ENCODE assay signal across 26 cellular contexts in the genomic region with DNA sequence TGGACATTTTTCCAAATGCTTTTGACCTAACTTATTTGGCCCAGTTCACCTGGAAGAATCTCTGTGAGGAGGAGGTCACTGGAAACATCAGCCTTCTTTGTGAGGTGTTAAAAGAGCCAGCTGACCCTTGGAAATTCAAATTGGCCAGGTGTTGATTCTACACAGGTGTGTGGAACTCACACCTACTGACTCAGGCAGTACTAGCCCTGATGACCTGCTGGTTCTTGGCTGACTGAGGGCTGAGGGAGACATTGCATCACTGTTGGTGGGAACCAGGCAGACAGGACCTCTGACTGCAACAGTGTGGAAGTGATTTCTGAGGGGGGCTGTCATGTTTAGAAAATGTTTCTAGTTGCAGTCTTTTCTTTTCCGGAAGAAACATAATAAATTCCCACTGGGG.
"Had no signal": no experiment of that assay in that cellular context is flagged by ENCODE, and none has a peak within 500 bp of the region (broad histone marks: within the 10 kb centered on the region; RNA-seq: fewer than 3 reads in every experiment).

No MANE protein-coding gene starts in this region.

- H3K27me3 ChIP-seq: adrenal gland, breast epithelium, Peyer's patch had no signal

- H3K9me3 ChIP-seq: adrenal gland, breast epithelium, Peyer's patch, SJCRH30, SK-N-SH had no signal

- H3K4me2 ChIP-seq: SK-N-SH had no signal

- H3K36me3 ChIP-seq: adrenal gland, breast epithelium, Peyer's patch, SJCRH30 had no signal

- H3K9ac ChIP-seq: SK-N-SH had no signal

- DNase-seq: activated CD4-positive, alpha-beta memory T cell treated with anti-CD3 and anti-CD28 coated beads, Interleukin-2, amount 10 ng/mL, durations not matched to agents 7 days and 5 days; activated CD4-positive, alpha-beta T cell treated with anti-CD3 and anti-CD28 coated beads for 36 hours; activated CD4-positive, alpha-beta T cell treated with anti-CD3 and anti-CD28 coated beads, Interleukin-2, amount 50 U/mL, for 1 hour; activated gamma-delta T cell treated with Interleukin-2 at 50 U/mL for 16 hours; activated naive CD4-positive, alpha-beta T cell treated with anti-CD3 and anti-CD28 coated beads, Interleukin-2, amount 50 U/mL, for 16 hours; activated naive CD8-positive, alpha-beta T cell treated with anti-CD3 and anti-CD28 coated beads, Interleukin-2, amount 10 ng/mL, durations not matched to agents 7 days and 5 days; activated T-cell treated with anti-CD3 and anti-CD28 coated beads for 4 hours; activated T-cell treated with anti-CD3 and anti-CD28 coated beads, Interleukin-2, amount 50 U/mL, for 72 hours; adrenal gland; aorta; central memory CD4-positive, alpha-beta T cell; KG1; NCI-H1092 treated with DMSO at 0.1 percent for 48 hours; NCI-H1417 treated with DMSO at 0.1 percent for 48 hours; NCI-H1694; NCI-H2029 treated with DMSO at 0.1 percent for 48 hours; NCI-H345; NCI-H510A treated with DMSO at 0.1 percent for 48 hours; Peyer's patch; Right ventricle myocardium superior; SJCRH30; SK-N-SH; T-helper 1 cell had no signal

- H3K4me1 ChIP-seq: adrenal gland, breast epithelium, Peyer's patch, SJCRH30 had no signal

- H3K4me3 ChIP-seq: adrenal gland, breast epithelium, Peyer's patch, SJCRH30 had no signal

- H3K27ac ChIP-seq: adrenal gland, breast epithelium, Peyer's patch, RWPE1, SJCRH30, VCaP had no signal
